In the genomic region with DNA sequence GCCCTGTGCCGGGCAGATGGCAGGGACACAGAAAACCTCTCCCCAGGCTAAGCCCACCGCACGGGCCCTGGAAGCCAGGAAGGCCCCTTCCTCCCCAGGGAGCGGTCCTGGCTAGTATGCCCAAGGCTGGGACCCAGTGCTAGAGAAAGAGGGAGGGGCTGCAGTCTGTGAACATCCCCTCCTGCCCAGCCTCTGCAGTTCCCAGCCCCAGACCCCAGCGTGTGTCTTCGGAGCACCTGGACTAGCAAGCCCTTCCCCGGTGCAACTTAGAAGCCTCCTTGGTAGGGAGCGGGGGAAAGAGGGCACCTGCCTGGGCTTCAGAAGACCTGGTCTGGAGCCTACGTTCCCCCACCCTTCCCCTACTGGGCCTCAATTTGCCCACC, we compare ENCODE assay signal across 1 cellular context.
TF ChIP-seq lines count a peak whose summit lies in the region.

No MANE protein-coding gene starts in this region.

TF ChIP-seq in GM23338, 12 proteins besides CTCF, POLR2A, EP300 and RAD21 (continued from another document):
- TF ChIP-seq, protein P1, sequence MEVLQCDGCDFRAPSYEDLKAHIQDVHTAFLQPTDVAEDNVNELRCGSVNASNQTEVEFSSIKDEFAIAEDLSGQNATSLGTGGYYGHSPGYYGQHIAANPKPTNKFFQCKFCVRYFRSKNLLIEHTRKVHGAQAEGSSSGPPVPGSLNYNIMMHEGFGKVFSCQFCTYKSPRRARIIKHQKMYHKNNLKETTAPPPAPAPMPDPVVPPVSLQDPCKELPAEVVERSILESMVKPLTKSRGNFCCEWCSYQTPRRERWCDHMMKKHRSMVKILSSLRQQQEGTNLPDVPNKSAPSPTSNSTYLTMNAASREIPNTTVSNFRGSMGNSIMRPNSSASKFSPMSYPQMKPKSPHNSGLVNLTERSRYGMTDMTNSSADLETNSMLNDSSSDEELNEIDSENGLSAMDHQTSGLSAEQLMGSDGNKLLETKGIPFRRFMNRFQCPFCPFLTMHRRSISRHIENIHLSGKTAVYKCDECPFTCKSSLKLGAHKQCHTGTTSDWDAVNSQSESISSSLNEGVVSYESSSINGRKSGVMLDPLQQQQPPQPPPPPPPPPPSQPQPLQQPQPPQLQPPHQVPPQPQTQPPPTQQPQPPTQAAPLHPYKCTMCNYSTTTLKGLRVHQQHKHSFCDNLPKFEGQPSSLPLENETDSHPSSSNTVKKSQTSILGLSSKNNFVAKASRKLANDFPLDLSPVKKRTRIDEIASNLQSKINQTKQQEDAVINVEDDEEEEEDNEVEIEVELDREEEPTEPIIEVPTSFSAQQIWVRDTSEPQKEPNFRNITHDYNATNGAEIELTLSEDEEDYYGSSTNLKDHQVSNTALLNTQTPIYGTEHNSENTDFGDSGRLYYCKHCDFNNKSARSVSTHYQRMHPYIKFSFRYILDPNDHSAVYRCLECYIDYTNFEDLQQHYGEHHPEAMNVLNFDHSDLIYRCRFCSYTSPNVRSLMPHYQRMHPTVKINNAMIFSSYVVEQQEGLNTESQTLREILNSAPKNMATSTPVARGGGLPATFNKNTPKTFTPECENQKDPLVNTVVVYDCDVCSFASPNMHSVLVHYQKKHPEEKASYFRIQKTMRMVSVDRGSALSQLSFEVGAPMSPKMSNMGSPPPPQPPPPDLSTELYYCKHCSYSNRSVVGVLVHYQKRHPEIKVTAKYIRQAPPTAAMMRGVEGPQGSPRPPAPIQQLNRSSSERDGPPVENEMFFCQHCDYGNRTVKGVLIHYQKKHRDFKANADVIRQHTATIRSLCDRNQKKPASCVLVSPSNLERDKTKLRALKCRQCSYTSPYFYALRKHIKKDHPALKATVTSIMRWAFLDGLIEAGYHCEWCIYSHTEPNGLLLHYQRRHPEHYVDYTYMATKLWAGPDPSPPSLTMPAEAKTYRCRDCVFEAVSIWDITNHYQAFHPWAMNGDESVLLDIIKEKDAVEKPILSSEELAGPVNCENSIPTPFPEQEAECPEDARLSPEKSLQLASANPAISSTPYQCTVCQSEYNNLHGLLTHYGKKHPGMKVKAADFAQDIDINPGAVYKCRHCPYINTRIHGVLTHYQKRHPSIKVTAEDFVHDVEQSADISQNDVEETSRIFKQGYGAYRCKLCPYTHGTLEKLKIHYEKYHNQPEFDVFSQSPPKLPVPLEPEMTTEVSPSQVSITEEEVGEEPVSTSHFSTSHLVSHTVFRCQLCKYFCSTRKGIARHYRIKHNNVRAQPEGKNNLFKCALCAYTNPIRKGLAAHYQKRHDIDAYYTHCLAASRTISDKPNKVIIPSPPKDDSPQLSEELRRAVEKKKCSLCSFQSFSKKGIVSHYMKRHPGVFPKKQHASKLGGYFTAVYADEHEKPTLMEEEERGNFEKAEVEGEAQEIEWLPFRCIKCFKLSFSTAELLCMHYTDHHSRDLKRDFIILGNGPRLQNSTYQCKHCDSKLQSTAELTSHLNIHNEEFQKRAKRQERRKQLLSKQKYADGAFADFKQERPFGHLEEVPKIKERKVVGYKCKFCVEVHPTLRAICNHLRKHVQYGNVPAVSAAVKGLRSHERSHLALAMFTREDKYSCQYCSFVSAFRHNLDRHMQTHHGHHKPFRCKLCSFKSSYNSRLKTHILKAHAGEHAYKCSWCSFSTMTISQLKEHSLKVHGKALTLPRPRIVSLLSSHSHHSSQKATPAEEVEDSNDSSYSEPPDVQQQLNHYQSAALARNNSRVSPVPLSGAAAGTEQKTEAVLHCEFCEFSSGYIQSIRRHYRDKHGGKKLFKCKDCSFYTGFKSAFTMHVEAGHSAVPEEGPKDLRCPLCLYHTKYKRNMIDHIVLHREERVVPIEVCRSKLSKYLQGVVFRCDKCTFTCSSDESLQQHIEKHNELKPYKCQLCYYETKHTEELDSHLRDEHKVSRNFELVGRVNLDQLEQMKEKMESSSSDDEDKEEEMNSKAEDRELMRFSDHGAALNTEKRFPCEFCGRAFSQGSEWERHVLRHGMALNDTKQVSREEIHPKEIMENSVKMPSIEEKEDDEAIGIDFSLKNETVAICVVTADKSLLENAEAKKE (CRISPR knock-in tag; IDR thresholded peaks at IDR 0.05) = no peak
- no peak for TF ChIP-seq ZNF331 (CRISPR knock-in tag; IDR thresholded peaks at IDR 0.05; ENCODE audit: low read depth)
- TF ChIP-seq STAT1 (IDR thresholded peaks at IDR 0.05; ENCODE audit: unreplicated experiment) = no peak
- TF ChIP-seq EZH2phosphoT487 (IDR thresholded peaks at IDR 0.05; ENCODE audit: unreplicated experiment) = no peak
- no peak for TF ChIP-seq JUNB (IDR thresholded peaks at IDR 0.05; ENCODE audit: unreplicated experiment)
- TF ChIP-seq, protein P2, sequence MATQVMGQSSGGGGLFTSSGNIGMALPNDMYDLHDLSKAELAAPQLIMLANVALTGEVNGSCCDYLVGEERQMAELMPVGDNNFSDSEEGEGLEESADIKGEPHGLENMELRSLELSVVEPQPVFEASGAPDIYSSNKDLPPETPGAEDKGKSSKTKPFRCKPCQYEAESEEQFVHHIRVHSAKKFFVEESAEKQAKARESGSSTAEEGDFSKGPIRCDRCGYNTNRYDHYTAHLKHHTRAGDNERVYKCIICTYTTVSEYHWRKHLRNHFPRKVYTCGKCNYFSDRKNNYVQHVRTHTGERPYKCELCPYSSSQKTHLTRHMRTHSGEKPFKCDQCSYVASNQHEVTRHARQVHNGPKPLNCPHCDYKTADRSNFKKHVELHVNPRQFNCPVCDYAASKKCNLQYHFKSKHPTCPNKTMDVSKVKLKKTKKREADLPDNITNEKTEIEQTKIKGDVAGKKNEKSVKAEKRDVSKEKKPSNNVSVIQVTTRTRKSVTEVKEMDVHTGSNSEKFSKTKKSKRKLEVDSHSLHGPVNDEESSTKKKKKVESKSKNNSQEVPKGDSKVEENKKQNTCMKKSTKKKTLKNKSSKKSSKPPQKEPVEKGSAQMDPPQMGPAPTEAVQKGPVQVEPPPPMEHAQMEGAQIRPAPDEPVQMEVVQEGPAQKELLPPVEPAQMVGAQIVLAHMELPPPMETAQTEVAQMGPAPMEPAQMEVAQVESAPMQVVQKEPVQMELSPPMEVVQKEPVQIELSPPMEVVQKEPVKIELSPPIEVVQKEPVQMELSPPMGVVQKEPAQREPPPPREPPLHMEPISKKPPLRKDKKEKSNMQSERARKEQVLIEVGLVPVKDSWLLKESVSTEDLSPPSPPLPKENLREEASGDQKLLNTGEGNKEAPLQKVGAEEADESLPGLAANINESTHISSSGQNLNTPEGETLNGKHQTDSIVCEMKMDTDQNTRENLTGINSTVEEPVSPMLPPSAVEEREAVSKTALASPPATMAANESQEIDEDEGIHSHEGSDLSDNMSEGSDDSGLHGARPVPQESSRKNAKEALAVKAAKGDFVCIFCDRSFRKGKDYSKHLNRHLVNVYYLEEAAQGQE (IDR thresholded peaks at IDR 0.05; ENCODE audit: unreplicated experiment) = no peak
- no peak for TF ChIP-seq NANOG (IDR thresholded peaks at IDR 0.05; ENCODE audit: borderline replicate concordance)
- TF ChIP-seq CREB1 (CRISPR knock-in tag; IDR thresholded peaks at IDR 0.05; ENCODE audit: low read depth) = no peak
- no peak for TF ChIP-seq ZNF114 (CRISPR knock-in tag; IDR thresholded peaks at IDR 0.05)
- TF ChIP-seq, protein P3, sequence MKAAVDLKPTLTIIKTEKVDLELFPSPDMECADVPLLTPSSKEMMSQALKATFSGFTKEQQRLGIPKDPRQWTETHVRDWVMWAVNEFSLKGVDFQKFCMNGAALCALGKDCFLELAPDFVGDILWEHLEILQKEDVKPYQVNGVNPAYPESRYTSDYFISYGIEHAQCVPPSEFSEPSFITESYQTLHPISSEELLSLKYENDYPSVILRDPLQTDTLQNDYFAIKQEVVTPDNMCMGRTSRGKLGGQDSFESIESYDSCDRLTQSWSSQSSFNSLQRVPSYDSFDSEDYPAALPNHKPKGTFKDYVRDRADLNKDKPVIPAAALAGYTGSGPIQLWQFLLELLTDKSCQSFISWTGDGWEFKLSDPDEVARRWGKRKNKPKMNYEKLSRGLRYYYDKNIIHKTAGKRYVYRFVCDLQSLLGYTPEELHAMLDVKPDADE (IDR thresholded peaks at IDR 0.05) = no peak
- no peak for TF ChIP-seq POLR2AphosphoS5 (IDR thresholded peaks at IDR 0.05; ENCODE audit: low read depth)
TF ChIP-seq in GM23338: peak in this region for 0.
